Comparison of ENCODE assay signal across 10 cellular contexts in the genomic region with DNA sequence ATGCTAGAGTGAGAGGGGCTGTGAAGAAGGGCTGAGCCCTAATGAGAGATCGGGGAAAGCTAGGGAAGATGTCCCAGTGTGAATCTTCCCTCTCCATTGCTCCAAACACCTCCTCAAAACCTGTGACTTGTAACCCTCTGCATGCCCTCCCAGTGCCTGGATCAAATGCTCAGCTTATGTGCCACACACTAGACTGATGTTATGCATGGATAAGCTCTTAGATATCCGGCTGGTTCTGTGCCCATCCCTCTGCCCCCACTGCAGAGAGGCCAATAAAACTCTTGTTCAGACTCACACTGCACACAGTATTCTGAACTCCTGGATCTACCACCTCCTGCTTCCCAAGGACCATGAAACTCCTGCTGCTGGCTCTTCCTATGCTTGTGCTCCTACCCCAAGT. TPM values are rescaled to one million over a fixed set of nuclear protein-coding genes. Genes with fewer than 3 reads are reported as not detected.
"Had no signal": no experiment of that assay in that cellular context is flagged by ENCODE, and none has a peak within 500 bp of the region (broad histone marks: within the 10 kb centered on the region; RNA-seq: fewer than 3 reads in every experiment).

A gene with protein sequence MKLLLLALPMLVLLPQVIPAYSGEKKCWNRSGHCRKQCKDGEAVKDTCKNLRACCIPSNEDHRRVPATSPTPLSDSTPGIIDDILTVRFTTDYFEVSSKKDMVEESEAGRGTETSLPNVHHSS (plus strand): TSS at position 301 of the 400 bp plus-strand sequence. CDS start 50 bp downstream, at position 351.

- DNase-seq: H9, HCEC 1CT, IMR-90, KG1 had no signal

- ATAC-seq: GM23338, HepG2, K562 had no signal

- FAIRE-seq: H1, H54, HepG2, K562 had no signal

- H3K4me3 ChIP-seq: GM23338, K562 had no signal

- H3K4me2 ChIP-seq: GM23338 had no signal

RNA-seq across cellular contexts. Expression of the gene that starts here (rescaled TPM):
- total RNA-seq: GM23338, H1, H9, HepG2, HT-29, IMR-90, K562 had no signal
- polyA plus RNA-seq: GM23338, H1, HepG2, IMR-90, K562 had no signal
